8 cellular contexts compared by ENCODE assay signal in genomic region chr7:105014725-105015630, GRCh38.
DNase-seq lines count a peak whose midpoint lies in the region; ATAC-seq lines count a peak whose summit lies in the region.

No MANE protein-coding gene starts in this region.

- H3K27ac Mint-ChIP-seq in memory B cell: peak overlapping the region; percentile 100

- no peaks in the 10 kb centered on the region for H3K9me3 Mint-ChIP-seq in memory B cell

- H3K36me3 Mint-ChIP-seq in memory B cell: peaks cover 8% of the 10 kb centered on the region

- H3K4me3 Mint-ChIP-seq in memory B cell: peak overlapping the region; percentile 95

- peaks cover 22% of the 10 kb centered on the region for H3K4me1 Mint-ChIP-seq in memory B cell

- DNase-seq in NK-92 treated with Interleukin-12 subunit alpha and Interleukin-12 subunit beta, amount 100 ng/mL, for 24 hours (lab: John Stamatoyannopoulos, UW): peak; percentile 62
- no peak for DNase-seq in NK-92 (lab: John Stamatoyannopoulos, UW; ENCODE audit: unreplicated experiment)
- DNase-seq in NCI-H2107 (lab: John Stamatoyannopoulos, UW): peak; percentile 16
- peak; percentile 24 to 29 for DNase-seq in activated CD4-positive, alpha-beta T cell treated with anti-CD3 and anti-CD28 coated beads, Interleukin-2, amount 50 U/mL, for 4 hours
- DNase-seq in effector CD8-positive, alpha-beta T cell (lab: John Stamatoyannopoulos, UW): peak; percentile 32
- peak; percentile 26 to 39 for DNase-seq in memory B cell (ENCODE audit: low spot score in 2 of 2)
- DNase-seq in stimulated activated CD8-positive, alpha-beta memory T cell treated with anti-CD3 and anti-CD28 coated beads, Interleukin-15, amount 100 ng/mL, for 1 hour (ENCODE audit: low read depth): peak; percentile 23
- DNase-seq in GF-D8 (lab: John Stamatoyannopoulos, UW): no peak

- ATAC-seq in memory B cell (ENCODE audit: low read depth): no peak

- H3K27me3 Mint-ChIP-seq in memory B cell: no peaks in the 10 kb centered on the region

Comparison
In these comparisons a context has a peak if more than half of its experiments do, and no peak if none do; other contexts are left out.
1. DNase-seq: peak in NK-92 treated with Interleukin-12 subunit alpha and Interleukin-12 subunit beta, amount 100 ng/mL, for 24 hours (single experiment), NCI-H2107 (single experiment), activated CD4-positive, alpha-beta T cell treated with anti-CD3 and anti-CD28 coated beads, Interleukin-2, amount 50 U/mL, for 4 hours (2 of 2), effector CD8-positive, alpha-beta T cell (single experiment), memory B cell (2 of 2) and stimulated activated CD8-positive, alpha-beta memory T cell treated with anti-CD3 and anti-CD28 coated beads, Interleukin-15, amount 100 ng/mL, for 1 hour (single experiment); none in NK-92 (single experiment) and GF-D8 (single experiment).